ENCODE assay signal across 15 cellular contexts in genomic region chr16:85082553-85083050, GRCh38. TPM values are rescaled to one million over a fixed set of nuclear protein-coding genes. Genes with fewer than 3 reads are reported as not detected.
DNase-seq lines count a peak whose midpoint lies in the region; ATAC-seq and TF ChIP-seq lines count a peak whose summit lies in the region.
"Had no signal": no experiment of that assay in that cellular context is flagged by ENCODE, and none has a peak within 500 bp of the region (broad histone marks: within the 10 kb centered on the region; RNA-seq: fewer than 3 reads in every experiment).

No MANE protein-coding gene starts in this region.

- no CpG with 5 or more reads among the region's 23 CpGs for WGBS in H9 (ENCODE audit: extremely low coverage, insufficient read length, low lambda C conversion rate)

- H3K9me3 Mint-ChIP-seq in H9, result no peaks in the 10 kb centered on the region; a peak in 1 of 5 replicates
- no peaks in the 10 kb centered on the region for H3K9me3 Mint-ChIP-seq in naive thymus-derived CD4-positive, alpha-beta T cell
- H3K9me3 Mint-ChIP-seq: activated naive CD4-positive, alpha-beta T cell treated with anti-CD3 and anti-CD28 coated beads, Interleukin-2, amount 10 ng/mL, durations not matched to agents 7 days and 5 days had no signal

- no peaks in the 10 kb centered on the region for H3K9me3 ChIP-seq in H9 (ENCODE audit: control insufficient read depth, low read depth, low read length)
- no peaks in the 10 kb centered on the region for H3K9me3 ChIP-seq in naive thymus-derived CD4-positive, alpha-beta T cell (ENCODE audit: control insufficient read depth in 2 of 3, low read length in 3 of 3)
- H3K9me3 ChIP-seq: SK-N-SH had no signal

- H2BK20ac ChIP-seq in H9 (ENCODE audit: low read depth, low read length, poor library complexity, severe bottlenecking), result no peak overlapping the region

- H4K91ac ChIP-seq in H9 (ENCODE audit: insufficient read length, low read depth, low read length), result no peak overlapping the region

- H3K23me2 ChIP-seq in H9 (ENCODE audit: insufficient read length, low read depth, low read length, poor library complexity, severe bottlenecking), result peaks cover 8% of the 10 kb centered on the region

- H3K4me2 ChIP-seq in H9 (ENCODE audit: insufficient read depth, insufficient read length, low read length), result peak overlapping the region; percentile 24
- H3K4me2 ChIP-seq: SK-N-SH had no signal

- no peak overlapping the region for H3K14ac ChIP-seq in H9 (ENCODE audit: insufficient read depth, low read length)

- H3K79me1 ChIP-seq in H9 (ENCODE audit: insufficient read depth, low read depth, low read length, poor library complexity, severe bottlenecking), result no peaks in the 10 kb centered on the region

- peak; percentile 12 for ATAC-seq in naive thymus-derived CD4-positive, alpha-beta T cell

- H3T11ph ChIP-seq in H9 (ENCODE audit: low read length), result no peak overlapping the region

- no peak for TF ChIP-seq CTCF in H9 (conservative IDR thresholded peaks at IDR 0.05)

- H3K18ac ChIP-seq in H9 (ENCODE audit: insufficient read length, low read depth, low read length), result peak overlapping the region; percentile 31

- H4K8ac ChIP-seq in H9 (replicated peaks; ENCODE audit: insufficient read length, low read depth, low read length), result no peak overlapping the region

- peaks cover 0 to 23% (median 0%) of the 10 kb centered on the region in 3 experiments for H3K36me3 ChIP-seq in naive thymus-derived CD4-positive, alpha-beta T cell (ENCODE audit: control insufficient read depth in 2 of 3, insufficient read depth in 3 of 3, low read length in 3 of 3)

- H3K27ac ChIP-seq in H9 (ENCODE audit: insufficient read length, low read depth, low read length), result no peak overlapping the region
- peak overlapping the region; percentile 40 for H3K27ac ChIP-seq in angular gyrus (ENCODE audit: low read depth, low read length)
- H3K27ac ChIP-seq in naive thymus-derived CD4-positive, alpha-beta T cell (ENCODE audit: low read depth, low read length), result no peak overlapping the region

- H3K23ac ChIP-seq in H9 (ENCODE audit: insufficient read length, low read depth, low read length), result no peak overlapping the region

- no peaks in the 10 kb centered on the region; the same call in 1 of the 2 replicates for H3K4me1 ChIP-seq in H9 (ENCODE audit: insufficient read depth, low read length)
- H3K4me1 ChIP-seq in naive thymus-derived CD4-positive, alpha-beta T cell (ENCODE audit: control insufficient read depth in 2 of 2, insufficient read depth in 2 of 2, low read length in 2 of 2), result no peaks in the 10 kb centered on the region

- H2BK5ac ChIP-seq in H9 (ENCODE audit: insufficient read length, low read length), result no peak overlapping the region

- H3K27ac Mint-ChIP-seq in H9, result peak overlapping the region in 2 of 3 experiments; percentile 35 to 38; a peak in 2 of 7 replicates
- H3K27ac Mint-ChIP-seq in naive thymus-derived CD4-positive, alpha-beta T cell, result peak overlapping the region in 3 of 9 donors; percentile 17 to 81 (median 39)
- H3K27ac Mint-ChIP-seq: activated naive CD4-positive, alpha-beta T cell treated with anti-CD3 and anti-CD28 coated beads, Interleukin-2, amount 10 ng/mL, durations not matched to agents 7 days and 5 days had no signal

- no peaks in the 10 kb centered on the region for H4K20me1 ChIP-seq in H9 (ENCODE audit: control insufficient read depth, insufficient read depth, insufficient read length)

- H3K4me1 Mint-ChIP-seq in H9, result peaks cover 35 to 53% of the 10 kb centered on the region in 2 experiments
- peaks cover 5 to 19% (median 6%) of the 10 kb centered on the region in 7 donors for H3K4me1 Mint-ChIP-seq in naive thymus-derived CD4-positive, alpha-beta T cell

- H3K4ac ChIP-seq in H9 (ENCODE audit: low read depth, low read length), result no peak overlapping the region

- H2BK120ac ChIP-seq in H9 (ENCODE audit: low read depth, low read length, poor library complexity, severe bottlenecking), result no peak overlapping the region

- H3K56ac ChIP-seq in H9 (ENCODE audit: insufficient read length, low read depth, low read length), result no peak overlapping the region

- H3K27me3 Mint-ChIP-seq in H9 (ENCODE audit: low read depth), result peaks cover 100% of the 10 kb centered on the region
- peaks cover 0 to 2% (median 0%) of the 10 kb centered on the region in 5 donors for H3K27me3 Mint-ChIP-seq in naive thymus-derived CD4-positive, alpha-beta T cell

- peak overlapping the region; percentile 47 to 69 for H3K4me3 Mint-ChIP-seq in H9
- H3K4me3 Mint-ChIP-seq in naive thymus-derived CD4-positive, alpha-beta T cell, result peak overlapping the region in 2 of 10 donors; percentile 8 to 29
- H3K4me3 Mint-ChIP-seq: activated naive CD4-positive, alpha-beta T cell treated with anti-CD3 and anti-CD28 coated beads, Interleukin-2, amount 10 ng/mL, durations not matched to agents 7 days and 5 days had no signal

- no peak overlapping the region for H2BK12ac ChIP-seq in H9 (ENCODE audit: insufficient read length, low read depth, low read length)

- peaks cover 20% of the 10 kb centered on the region; the same call in 1 of the 2 replicates for H3K27me3 ChIP-seq in H9 (ENCODE audit: insufficient read depth, low read length)
- H3K27me3 ChIP-seq in naive thymus-derived CD4-positive, alpha-beta T cell (ENCODE audit: control insufficient read depth in 2 of 2, insufficient read depth in 2 of 2, low read length in 2 of 2), result no peaks in the 10 kb centered on the region

- no peak overlapping the region for H2AFZ ChIP-seq in H9 (ENCODE audit: low read length)

- H2AK5ac ChIP-seq in H9 (ENCODE audit: insufficient read length, low read length), result no peak overlapping the region

- H3K4me3 ChIP-seq in naive thymus-derived CD4-positive, alpha-beta T cell (ENCODE audit: low read length), result no peak overlapping the region

- no peak overlapping the region for H4K5ac ChIP-seq in H9 (ENCODE audit: insufficient read length, low read depth, low read length)

- peaks cover 0 to 14% (median 10%) of the 10 kb centered on the region in 3 experiments; a peak in 5 of 7 replicates for H3K36me3 Mint-ChIP-seq in H9 (ENCODE audit: insufficient read depth in 1 of 3, low read depth in 3 of 3)
- peaks cover 0 to 21% (median 14%) of the 10 kb centered on the region in 5 donors for H3K36me3 Mint-ChIP-seq in naive thymus-derived CD4-positive, alpha-beta T cell
- H3K36me3 Mint-ChIP-seq: activated naive CD4-positive, alpha-beta T cell treated with anti-CD3 and anti-CD28 coated beads, Interleukin-2, amount 10 ng/mL, durations not matched to agents 7 days and 5 days had no signal

- no peak overlapping the region for H2BK15ac ChIP-seq in H9 (ENCODE audit: low read depth, low read length)

- POLR2A ChIA-PET in naive thymus-derived CD4-positive, alpha-beta T cell (lab: Charles Lee), result no interaction called here

- CTCF ChIA-PET in naive thymus-derived CD4-positive, alpha-beta T cell (lab: Charles Lee), result interaction anchor here (0.6 kb wide), 1 partner anchor 18 kb away, joined by 3 read pairs; no protein-coding TSS in a partner anchor

- DNase-seq in DMS79 (lab: John Stamatoyannopoulos, UW) (peak; percentile 22), H9 (peak; percentile 71), HK-2 (ENCODE audit: unreplicated experiment) (no peak), putamen (ENCODE audit: low spot score) (no peak), A172 (ENCODE audit: low spot score) (no peak), NCI-H2196 (lab: John Stamatoyannopoulos, UW; ENCODE audit: unreplicated experiment) (no peak)
- no peak for DNase-seq in naive thymus-derived CD4-positive, alpha-beta T cell
- DNase-seq: activated CD4-positive, alpha-beta T cell treated with anti-CD3 and anti-CD28 coated beads, Interleukin-2, amount 50 U/mL, for 4 hours; activated naive CD4-positive, alpha-beta T cell treated with anti-CD3 and anti-CD28 coated beads, Interleukin-2, amount 10 ng/mL, durations not matched to agents 7 days and 5 days; cortex of kidney; mammary epithelial cell; NCI-H524 treated with DMSO at 0.1 percent for 48 hours; SK-N-SH; stimulated activated CD8-positive, alpha-beta memory T cell treated with anti-CD3 and anti-CD28 coated beads, Interleukin-4, amount 100 ng/mL, for 48 hours had no signal

- H3K79me2 ChIP-seq in H9 (ENCODE audit: insufficient read depth, low read length), result no peaks in the 10 kb centered on the region

- no peak overlapping the region for H3K9ac ChIP-seq in H9 (ENCODE audit: extremely low read depth, insufficient read length, low read length)
- H3K9ac ChIP-seq: SK-N-SH had no signal

- intact Hi-C loops in naive thymus-derived CD4-positive, alpha-beta T cell (cut with micrococcal nuclease), result no loop called here

RNA-seq across cellular contexts. Expression of gene CIBAR2, which starts 29.7 kb away (rescaled TPM):
- total RNA-seq in H9 (2021), result not detected in 2 replicates
- not detected for total RNA-seq in naive thymus-derived CD4-positive, alpha-beta T cell
- polyA plus RNA-seq in naive thymus-derived CD4-positive, alpha-beta T cell, result not detected
- total RNA-seq in A172 (2014; rRNA removed; shearing (Covaris generic)), result 1.2 TPM in 1 of 2 replicates, not detected in the other
- total RNA-seq: mammary epithelial cell had no signal
- polyA plus RNA-seq: mammary epithelial cell had no signal

RNA-seq across cellular contexts. Expression of gene KIAA0513, which starts 55.0 kb away (rescaled TPM):
- total RNA-seq in H9 (2021), result 3.8 and 4.7 TPM in 2 replicates
- total RNA-seq in naive thymus-derived CD4-positive, alpha-beta T cell, result 10 to 100 TPM in 4 of 5 experiments, 1 to 10 TPM in 1; 9.5 to 28.9 (median 15.1) TPM
- 1 to 10 TPM; 6.9 to 7.9 TPM for polyA plus RNA-seq in naive thymus-derived CD4-positive, alpha-beta T cell
- 4.6 and 8.9 TPM in 2 replicates for total RNA-seq in A172 (2014; rRNA removed; shearing (Covaris generic))

Comparison
In these comparisons a context has a peak if more than half of its experiments do, and no peak if none do; other contexts are left out.
1. DNase-seq: peak in DMS79 (single experiment) and H9 (single experiment); none in naive thymus-derived CD4-positive, alpha-beta T cell (0 of 9), HK-2 (single experiment), putamen (single experiment), A172 (single experiment) and NCI-H2196 (single experiment).